In genomic region chr16:53768593-53768992, GRCh38 we compare ENCODE assay signal across 1 cellular context.
TF ChIP-seq lines count a peak whose summit lies in the region.

No MANE protein-coding gene starts in this region.

TF ChIP-seq in A549, 52 proteins besides CTCF, POLR2A, EP300 and RAD21 (continued from another document):
- TF ChIP-seq HMGXB4 (CRISPR knock-in tag; IDR thresholded peaks at IDR 0.05; ENCODE audit: borderline replicate concordance) (no peak), REST (IDR thresholded peaks at IDR 0.05) (no peak), TP53 (CRISPR knock-in tag; IDR thresholded peaks at IDR 0.05) (no peak), CEBPB (IDR thresholded peaks at IDR 0.05) (peak in 1 of 2 experiments; percentile 73; a peak in 2 of 4 replicates), E2F6 (IDR thresholded peaks at IDR 0.05; ENCODE audit: borderline replicate concordance, low read depth) (no peak), HOXA7 (CRISPR knock-in tag; IDR thresholded peaks at IDR 0.05) (no peak), PHF8 (IDR thresholded peaks at IDR 0.05; ENCODE audit: borderline replicate concordance, low read depth) (no peak)
